In the genomic region with DNA sequence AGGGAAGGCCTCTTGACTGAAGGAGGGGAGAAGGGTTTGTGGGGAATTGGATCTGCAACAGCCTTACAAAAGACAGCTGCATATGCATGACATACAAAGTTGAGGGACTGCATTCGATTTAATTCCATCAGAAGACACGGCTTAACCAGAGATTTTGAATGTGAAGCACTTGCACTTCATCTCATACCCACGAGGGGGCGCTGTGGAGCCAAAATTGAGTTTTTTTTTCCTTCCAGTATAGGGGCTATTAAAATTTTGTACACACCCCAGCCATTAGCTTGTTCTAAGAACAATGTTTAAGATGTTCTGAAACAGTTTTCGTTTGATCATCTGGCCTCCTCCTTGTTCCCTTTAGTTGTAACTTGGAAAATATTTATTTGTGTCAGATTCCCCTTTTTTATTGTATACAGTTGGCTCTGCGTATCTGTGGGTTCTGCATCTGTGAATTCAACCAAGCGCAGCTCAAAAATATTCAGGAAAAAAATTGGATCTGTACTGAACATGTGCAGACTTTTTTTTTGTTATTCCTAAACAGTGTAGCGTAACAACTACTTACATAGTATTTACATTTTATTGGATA, we compare ENCODE assay signal across 8 cellular contexts. TPM values are rescaled to one million over a fixed set of nuclear protein-coding genes. Genes with fewer than 3 reads are reported as not detected.
DNase-seq lines count a peak whose midpoint lies in the region; ATAC-seq and TF ChIP-seq lines count a peak whose summit lies in the region.

No MANE protein-coding gene starts in this region.

- peak overlapping the region; percentile 77 for H3K9ac ChIP-seq in mesendoderm (ENCODE audit: low read length)

- H2AK5ac ChIP-seq in mesendoderm (ENCODE audit: low read length) = no peak overlapping the region

- POLR2A ChIA-PET in activated CD8-positive, alpha-beta T cell treated with anti-CD3 and anti-CD28 coated beads for 36 hours (lab: Charles Lee) = interaction anchor here (0.8 to 1.6 kb wide), 3 partner anchors 12 to 242 kb away, joined by 3 to 4 read pairs (median 3); a partner anchor contains a TSS

- no CpG with 5 or more reads among the region's 8 CpGs for WGBS in mesendoderm (ENCODE audit: extremely low coverage, insufficient coverage, low lambda C conversion rate)

- H2BK5ac ChIP-seq in mesendoderm (ENCODE audit: low read length) = no peak overlapping the region

- peak overlapping the region; percentile 77 for H3K4me3 Mint-ChIP-seq in activated CD8-positive, alpha-beta T cell treated with anti-CD3 and anti-CD28 coated beads for 36 hours

- peak overlapping the region; percentile 87 for H3K27ac Mint-ChIP-seq in activated CD8-positive, alpha-beta T cell treated with anti-CD3 and anti-CD28 coated beads for 36 hours

- H3K36me3 ChIP-seq in mesendoderm (ENCODE audit: control insufficient read depth, insufficient read depth, low read length) = no peaks in the 10 kb centered on the region

- intact Hi-C loops in activated CD8-positive, alpha-beta T cell treated with anti-CD3 and anti-CD28 coated beads for 36 hours (cut with micrococcal nuclease) = loop anchor here (2.0 to 10.0 kb wide), 2 partner anchors 195 to 243 kb away; a partner anchor contains a TSS

- peaks cover 29% of the 10 kb centered on the region for H3K4me1 Mint-ChIP-seq in activated CD8-positive, alpha-beta T cell treated with anti-CD3 and anti-CD28 coated beads for 36 hours (ENCODE audit: low read depth)

- peak overlapping the region; percentile 70 for H3K4me2 ChIP-seq in mesendoderm (ENCODE audit: low read length)

- CTCF ChIA-PET in activated CD8-positive, alpha-beta T cell treated with anti-CD3 and anti-CD28 coated beads for 36 hours (lab: Charles Lee) = interaction anchor here (0.7 to 4.5 kb wide), 26 partner anchors 10 to 503 kb away, joined by 3 to 129 read pairs (median 4); no protein-coding TSS in a partner anchor

- H3K27me3 Mint-ChIP-seq in activated CD8-positive, alpha-beta T cell treated with anti-CD3 and anti-CD28 coated beads for 36 hours = no peaks in the 10 kb centered on the region

- H4K8ac ChIP-seq in mesendoderm (ENCODE audit: low read depth, low read length) = no peak overlapping the region

- H3K79me2 ChIP-seq in mesendoderm (ENCODE audit: control insufficient read depth, insufficient read depth, low read length) = peaks cover 14% of the 10 kb centered on the region

- no peaks in the 10 kb centered on the region for H3K27me3 ChIP-seq in mesendoderm (ENCODE audit: insufficient read depth, low read length, poor library complexity)

- no peak overlapping the region for H3K23ac ChIP-seq in mesendoderm (ENCODE audit: low read length)

- TF ChIP-seq CTCF in activated CD8-positive, alpha-beta T cell treated with anti-CD3 and anti-CD28 coated beads for 36 hours (IDR thresholded peaks at IDR 0.05) = peak; percentile 93

- peak; percentile 67 for DNase-seq in AG08396 (ENCODE audit: low spot score)
- peak; percentile 48 for DNase-seq in GM19240 (ENCODE audit: insufficient read length, low spot score)
- peak; percentile 76 for DNase-seq in NCI-H82 (lab: John Stamatoyannopoulos, UW)
- peak; percentile 86 for DNase-seq in activated CD8-positive, alpha-beta T cell treated with anti-CD3 and anti-CD28 coated beads for 36 hours
- peak; percentile 74 for DNase-seq in effector CD8-positive, alpha-beta T cell (lab: John Stamatoyannopoulos, UW)
- DNase-seq in mesendoderm = peak; percentile 55
- DNase-seq in stimulated activated CD8-positive, alpha-beta memory T cell treated with anti-CD3 and anti-CD28 coated beads, Interleukin-15, amount 100 ng/mL, for 4 hours (ENCODE audit: low read depth in 2 of 2) = peak; percentile 23 to 50

- no peak overlapping the region for H3K18ac ChIP-seq in mesendoderm (ENCODE audit: low read length)

- H2BK120ac ChIP-seq in mesendoderm (ENCODE audit: low read depth, low read length) = no peak overlapping the region

- ATAC-seq in activated CD8-positive, alpha-beta T cell treated with anti-CD3 and anti-CD28 coated beads for 36 hours = peak; percentile 15
- ATAC-seq in GM19452 (IDR thresholded peaks at IDR 0.05; ENCODE audit: unreplicated experiment) = no peak

- H3K4me1 ChIP-seq in mesendoderm (ENCODE audit: control insufficient read depth, low read depth, low read length) = no peaks in the 10 kb centered on the region

- no peak overlapping the region for H3K4ac ChIP-seq in mesendoderm (ENCODE audit: low read depth, low read length)

- H3K36me3 Mint-ChIP-seq in activated CD8-positive, alpha-beta T cell treated with anti-CD3 and anti-CD28 coated beads for 36 hours (ENCODE audit: low read depth) = peaks cover 14% of the 10 kb centered on the region

- H2BK15ac ChIP-seq in mesendoderm (replicated peaks; ENCODE audit: low read depth) = no peak overlapping the region

- no peaks in the 10 kb centered on the region for H3K9me3 Mint-ChIP-seq in activated CD8-positive, alpha-beta T cell treated with anti-CD3 and anti-CD28 coated beads for 36 hours

- peak overlapping the region; percentile 22 for H3K4me3 ChIP-seq in mesendoderm (ENCODE audit: low read length)

- H3K79me1 ChIP-seq in mesendoderm (ENCODE audit: low read length) = peaks cover 8% of the 10 kb centered on the region

- H4K5ac ChIP-seq in mesendoderm (ENCODE audit: low read length) = no peak overlapping the region

- no peak overlapping the region for H3K27ac ChIP-seq in mesendoderm (ENCODE audit: low read depth, low read length)

- H3K56ac ChIP-seq in mesendoderm (ENCODE audit: low read length) = peak overlapping the region; percentile 96

RNA-seq across cellular contexts. Expression of a gene that starts 1.6 kb away (rescaled TPM):
- 10 to 100 TPM; 18.0 to 19.8 TPM for total RNA-seq in activated CD8-positive, alpha-beta T cell treated with anti-CD3 and anti-CD28 coated beads for 36 hours
- 26.4 TPM for polyA plus RNA-seq in mesendoderm (2013, experiment 1 of 2)
- polyA plus RNA-seq in mesendoderm (2013, experiment 2 of 2) = 26.5 TPM

RNA-seq across cellular contexts. Expression of a gene that starts 5.3 kb away (rescaled TPM):
- 10 to 100 TPM; 46.0 to 47.1 TPM for total RNA-seq in activated CD8-positive, alpha-beta T cell treated with anti-CD3 and anti-CD28 coated beads for 36 hours
- 5.0 TPM for polyA plus RNA-seq in mesendoderm (2013, experiment 1 of 2)
- polyA plus RNA-seq in mesendoderm (2013, experiment 2 of 2) = 5.2 TPM
